21 cellular contexts compared by ENCODE assay signal in the genomic region with DNA sequence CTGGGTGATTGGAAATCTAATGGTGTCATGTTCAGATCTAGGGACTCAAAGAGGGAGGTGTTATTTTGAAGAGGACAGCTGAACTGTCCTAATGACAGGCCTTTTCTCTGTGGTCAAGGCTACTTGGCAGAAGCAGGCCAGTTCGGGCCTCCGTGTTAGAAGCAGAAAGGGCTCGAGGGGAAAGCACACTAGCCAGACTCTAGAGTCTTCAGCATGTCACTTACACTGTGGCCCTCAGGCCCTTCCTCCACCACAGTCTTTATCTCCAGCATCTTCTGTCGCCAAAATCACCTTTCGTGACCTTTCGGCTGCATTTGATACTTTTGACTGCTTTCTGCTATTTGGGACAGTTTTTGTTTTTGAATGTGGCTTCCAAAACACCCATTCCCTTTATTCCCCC.
DNase-seq lines count a peak whose midpoint lies in the region; ATAC-seq and TF ChIP-seq lines count a peak whose summit lies in the region.
"Had no signal": no experiment of that assay in that cellular context is flagged by ENCODE, and none has a peak within 500 bp of the region (broad histone marks: within the 10 kb centered on the region; RNA-seq: fewer than 3 reads in every experiment).

No MANE protein-coding gene starts in this region.

- no peaks in the 10 kb centered on the region for H3K36me3 ChIP-seq in IMR-90 (ENCODE audit: control insufficient read depth, insufficient read depth, low read length)
- H3K36me3 ChIP-seq: BLaER1 had no signal

- no peak for TF ChIP-seq POLR2A in IMR-90 (IDR thresholded peaks at IDR 0.05; ENCODE audit: low read depth, low read length)

- in situ Hi-C loops in G401 (cut with HindIII; ENCODE audit: low sequenced_read_pairs), result no loop called here
- in situ Hi-C loops in IMR-90 (cut with MboI; ENCODE audit: low sequenced_read_pairs), result loop anchor here (5.0 kb wide), 1 partner anchor 49 kb away; no protein-coding TSS in a partner anchor

- H3K14ac ChIP-seq in IMR-90 (replicated peaks; ENCODE audit: low read depth, low read length), result peak overlapping the region; percentile 96

- no peak overlapping the region for H3K4me3 Mint-ChIP-seq in effector memory CD8-positive, alpha-beta T cell
- no peak overlapping the region for H3K4me3 Mint-ChIP-seq in stimulated activated effector memory CD8-positive, alpha-beta T cell treated with anti-CD3 and anti-CD28 coated beads, Interleukin-12 subunit alpha, Interleukin-12 subunit beta, amount 100 ng/mL, for 72 hours
- H3K4me3 Mint-ChIP-seq: CD4-positive, CD25-positive, alpha-beta regulatory T cell had no signal

- H3K4me1 ChIP-seq in IMR-90 (ENCODE audit: control insufficient read depth, insufficient read depth, low read length), result peaks cover 49% of the 10 kb centered on the region

- peak overlapping the region; percentile 97 for H2BK20ac ChIP-seq in IMR-90 (ENCODE audit: low read depth, low read length)

- H4K8ac ChIP-seq in IMR-90 (ENCODE audit: low read depth in 2 of 2, low read length in 2 of 2), result peak overlapping the region; percentile 14 to 88; a peak in 2 of 4 replicates

- peak overlapping the region; percentile 14; the same call in 1 of the 2 replicates for H3K27ac ChIP-seq in IMR-90 (ENCODE audit: insufficient read depth, low read length)
- H3K27ac ChIP-seq: BLaER1, PC-9 had no signal

- H4K5ac ChIP-seq in IMR-90 (ENCODE audit: low read depth, low read length), result peak overlapping the region; percentile 79

- no peak overlapping the region for H3K9ac ChIP-seq in IMR-90 (ENCODE audit: low read depth, low read length)
- H3K9ac ChIP-seq: BLaER1 had no signal

- H3K27me3 ChIP-seq in IMR-90 (ENCODE audit: control insufficient read depth, insufficient read depth, low read length), result no peaks in the 10 kb centered on the region
- H3K27me3 ChIP-seq: BLaER1 had no signal

- H2BK5ac ChIP-seq in IMR-90 (ENCODE audit: low read depth, low read length, poor library complexity, severe bottlenecking), result peak overlapping the region; percentile 96

- dilution Hi-C loops in IMR-90 (cut with HindIII; ENCODE audit: low sequenced_read_pairs, unreplicated experiment), result no loop called here

- no peak overlapping the region for H3K56ac ChIP-seq in IMR-90 (ENCODE audit: extremely low read depth, insufficient read depth, low read length)

- no peaks in the 10 kb centered on the region for H3K9me3 Mint-ChIP-seq in effector memory CD8-positive, alpha-beta T cell
- no peaks in the 10 kb centered on the region for H3K9me3 Mint-ChIP-seq in stimulated activated effector memory CD8-positive, alpha-beta T cell treated with anti-CD3 and anti-CD28 coated beads, Interleukin-12 subunit alpha, Interleukin-12 subunit beta, amount 100 ng/mL, for 72 hours
- H3K9me3 Mint-ChIP-seq: CD4-positive, CD25-positive, alpha-beta regulatory T cell had no signal

- TF ChIP-seq CTCF in IMR-90 (conservative IDR thresholded peaks at IDR 0.05; ENCODE audit: low read depth, low read length), result no peak

- H3K4me1 Mint-ChIP-seq in effector memory CD8-positive, alpha-beta T cell (ENCODE audit: low read depth in 2 of 2), result peaks cover 0 to 5% of the 10 kb centered on the region in 2 donors
- peaks cover 8% of the 10 kb centered on the region for H3K4me1 Mint-ChIP-seq in stimulated activated effector memory CD8-positive, alpha-beta T cell treated with anti-CD3 and anti-CD28 coated beads, Interleukin-12 subunit alpha, Interleukin-12 subunit beta, amount 100 ng/mL, for 72 hours

- no CpG with 5 or more reads among the region's 6 CpGs for WGBS in IMR-90 (ENCODE audit: extremely low coverage in 2 of 2, insufficient read length in 1 of 2), 2 experiments

- H3K27ac Mint-ChIP-seq in effector memory CD8-positive, alpha-beta T cell, result peak overlapping the region; percentile 12 to 15
- peak overlapping the region; percentile 36 for H3K27ac Mint-ChIP-seq in stimulated activated effector memory CD8-positive, alpha-beta T cell treated with anti-CD3 and anti-CD28 coated beads, Interleukin-12 subunit alpha, Interleukin-12 subunit beta, amount 100 ng/mL, for 72 hours
- H3K27ac Mint-ChIP-seq: CD4-positive, CD25-positive, alpha-beta regulatory T cell had no signal

- no peak overlapping the region for H3K4me3 ChIP-seq in IMR-90 (ENCODE audit: insufficient read depth, low read depth, low read length)
- H3K4me3 ChIP-seq: BLaER1, PC-9 had no signal

- DNase-seq in G401 (ENCODE audit: low spot score) (peak; percentile 9), IMR-90 (no peak)
- DNase-seq in effector memory CD8-positive, alpha-beta T cell, result no peak
- DNase-seq in stimulated activated effector memory CD8-positive, alpha-beta T cell treated with anti-CD3 and anti-CD28 coated beads, Interleukin-12 subunit alpha, Interleukin-12 subunit beta, amount 100 ng/mL, for 72 hours (ENCODE audit: low spot score in 2 of 2), result no peak
- DNase-seq: CD4-positive, CD25-positive, alpha-beta regulatory T cell; DND-41; KBM-7; MM.1S; NCI-H1694; NCI-H2029 treated with DMSO at 0.1 percent for 48 hours; NCI-H446 treated with DMSO at 0.1 percent for 48 hours; NCI-H82; NK-92 treated with Interleukin-12 subunit alpha and Interleukin-12 subunit beta, amount 100 ng/mL, for 24 hours; PC-9; Right ventricle myocardium superior; RPMI8226 had no signal

- no peak for ATAC-seq in IMR-90 (ENCODE audit: low read depth)
- no peak for ATAC-seq in effector memory CD8-positive, alpha-beta T cell (replicated peaks)
- no peak for ATAC-seq in stimulated activated effector memory CD8-positive, alpha-beta T cell treated with anti-CD3 and anti-CD28 coated beads, Interleukin-12 subunit alpha, Interleukin-12 subunit beta, amount 100 ng/mL, for 72 hours
- no peak for ATAC-seq in GM18517 (IDR thresholded peaks at IDR 0.05; ENCODE audit: unreplicated experiment)
- no peak for ATAC-seq in GM21737 (IDR thresholded peaks at IDR 0.05; ENCODE audit: unreplicated experiment)
- ATAC-seq in GM18511 (IDR thresholded peaks at IDR 0.05; ENCODE audit: unreplicated experiment), result no peak
- ATAC-seq: HepG2 had no signal

- H3K9me3 ChIP-seq in IMR-90 (ENCODE audit: control insufficient read depth, insufficient read depth, low read length), result no peaks in the 10 kb centered on the region
- H3K9me3 ChIP-seq: BLaER1 had no signal

- peak overlapping the region; percentile 97; the same call in 2 of the 3 replicates for H2BK15ac ChIP-seq in IMR-90 (ENCODE audit: low read depth, low read length)

- H2BK120ac ChIP-seq in IMR-90 (ENCODE audit: low read depth, low read length), result peak overlapping the region; percentile 98

- H3K27me3 Mint-ChIP-seq in effector memory CD8-positive, alpha-beta T cell, result no peaks in the 10 kb centered on the region
- H3K27me3 Mint-ChIP-seq: CD4-positive, CD25-positive, alpha-beta regulatory T cell had no signal

- no peak for TF ChIP-seq RAD21 in IMR-90 (IDR thresholded peaks at IDR 0.05; ENCODE audit: low read length)

- H3K36me3 Mint-ChIP-seq in effector memory CD8-positive, alpha-beta T cell (ENCODE audit: insufficient read depth), result no peaks in the 10 kb centered on the region
- no peaks in the 10 kb centered on the region for H3K36me3 Mint-ChIP-seq in stimulated activated effector memory CD8-positive, alpha-beta T cell treated with anti-CD3 and anti-CD28 coated beads, Interleukin-12 subunit alpha, Interleukin-12 subunit beta, amount 100 ng/mL, for 72 hours
- H3K36me3 Mint-ChIP-seq: CD4-positive, CD25-positive, alpha-beta regulatory T cell had no signal

- H4K91ac ChIP-seq in IMR-90 (ENCODE audit: insufficient read depth, low read depth, low read length), result peak overlapping the region; percentile 90

- POLR2A ChIA-PET in IMR-90 (lab: Charles Lee; ENCODE audit: unreplicated experiment), result no interaction called here

- H2AFZ ChIP-seq in IMR-90 (replicated peaks; ENCODE audit: low read length, poor library complexity), result no peak overlapping the region
- H2AFZ ChIP-seq: PC-9 had no signal

- CTCF ChIA-PET in IMR-90 (lab: Yijun Ruan, JAX), result no interaction called here

- peak overlapping the region; percentile 31 for H2AK9ac ChIP-seq in IMR-90 (replicated peaks; ENCODE audit: low read depth, low read length, poor library complexity)

- intact Hi-C loops in IMR-90 (cut with micrococcal nuclease), result loop anchor here (10.0 kb wide), 1 partner anchor 47 kb away; no protein-coding TSS in a partner anchor

- peak overlapping the region; percentile 62 for H2AK5ac ChIP-seq in IMR-90 (ENCODE audit: low read depth, low read length)

- H3K9me1 ChIP-seq in IMR-90 (ENCODE audit: insufficient read depth, low read length), result peaks cover 38% of the 10 kb centered on the region

- BruUV-seq in IMR-90 (replicated peaks; lab: Mats Ljungman, UMichigan), result no TSS peak

- peak overlapping the region; percentile 58; the same call in 1 of the 2 replicates for H3K23ac ChIP-seq in IMR-90 (ENCODE audit: low read depth, low read length)

- H4K20me1 ChIP-seq in IMR-90 (ENCODE audit: insufficient read depth, low read length), result no peaks in the 10 kb centered on the region
- H4K20me1 ChIP-seq: BLaER1 had no signal

- peaks cover 29 to 68% of the 10 kb centered on the region in 2 experiments; a peak in 3 of 4 replicates for H3K79me1 ChIP-seq in IMR-90 (ENCODE audit: low read depth in 1 of 2, low read length in 2 of 2)

- peak overlapping the region; percentile 96 for H3K4ac ChIP-seq in IMR-90 (ENCODE audit: low read depth, low read length)

- H3K4me2 ChIP-seq in IMR-90 (ENCODE audit: low read depth, low read length), result no peak overlapping the region
- H3K4me2 ChIP-seq: BLaER1, PC-9 had no signal

- peak overlapping the region; percentile 85 for H3K18ac ChIP-seq in IMR-90 (ENCODE audit: low read depth, low read length)

TF ChIP-seq in IMR-90, 13 proteins besides CTCF, POLR2A, EP300 and RAD21 (continues in another document):
- TF ChIP-seq FOS (IDR thresholded peaks at IDR 0.05; ENCODE audit: low read depth, low read length), result no peak
- no peak for TF ChIP-seq NFE2L2 (IDR thresholded peaks at IDR 0.05; ENCODE audit: low read depth, low read length)
- TF ChIP-seq CEBPB (IDR thresholded peaks at IDR 0.05; ENCODE audit: low read depth, low read length), result no peak
- no peak for TF ChIP-seq MAFK (IDR thresholded peaks at IDR 0.05; ENCODE audit: low read depth, low read length)
- no peak for TF ChIP-seq RCOR1 (IDR thresholded peaks at IDR 0.05; ENCODE audit: insufficient replicate concordance, low read length)
- no peak for TF ChIP-seq RFX5 (IDR thresholded peaks at IDR 0.05; ENCODE audit: low read depth, low read length)
- no peak for TF ChIP-seq BHLHE40 (IDR thresholded peaks at IDR 0.05; ENCODE audit: low read depth, low read length)
- TF ChIP-seq, protein P1, sequence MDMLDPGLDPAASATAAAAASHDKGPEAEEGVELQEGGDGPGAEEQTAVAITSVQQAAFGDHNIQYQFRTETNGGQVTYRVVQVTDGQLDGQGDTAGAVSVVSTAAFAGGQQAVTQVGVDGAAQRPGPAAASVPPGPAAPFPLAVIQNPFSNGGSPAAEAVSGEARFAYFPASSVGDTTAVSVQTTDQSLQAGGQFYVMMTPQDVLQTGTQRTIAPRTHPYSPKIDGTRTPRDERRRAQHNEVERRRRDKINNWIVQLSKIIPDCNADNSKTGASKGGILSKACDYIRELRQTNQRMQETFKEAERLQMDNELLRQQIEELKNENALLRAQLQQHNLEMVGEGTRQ (IDR thresholded peaks at IDR 0.05; ENCODE audit: low read depth, low read length), result no peak
